Comparison of ENCODE assay signal across 8 cellular contexts in the genomic region with DNA sequence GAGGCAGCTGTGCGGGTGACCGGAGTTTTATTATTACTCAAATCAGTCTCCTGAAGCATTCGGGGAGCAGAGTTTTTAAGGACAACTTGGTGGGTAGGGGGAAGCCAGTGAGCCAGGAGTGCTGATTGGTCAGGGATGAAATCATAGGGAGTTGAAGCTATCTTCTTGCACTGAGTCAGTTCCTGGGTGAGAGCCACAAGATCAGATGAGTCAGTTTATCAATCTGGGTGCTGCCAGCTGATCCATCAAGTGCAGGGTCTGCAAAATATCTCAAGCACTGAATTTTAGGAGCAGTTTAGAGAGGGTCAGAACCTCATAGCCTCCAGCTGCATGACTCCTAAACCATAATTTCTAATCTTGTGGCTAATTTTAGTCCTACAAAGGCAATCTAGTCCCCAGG. TPM values are rescaled to one million over a fixed set of nuclear protein-coding genes. Genes with fewer than 3 reads are reported as not detected.
A peak's percentile ranks its signal among the peaks of the same experiment; 100 is the strongest.
DNase-seq lines count a peak whose midpoint lies in the region; ATAC-seq, FAIRE-seq and TF ChIP-seq lines count a peak whose summit lies in the region.
"Not testable (repeated sequence)": the region's sequence is repeated elsewhere in the genome, so short reads cannot be mapped to it uniquely, and the experiment has no call there.

No MANE protein-coding gene starts in this region.

- not testable (repeated sequence) for H4K20me1 ChIP-seq in K562 (replicated peaks; ENCODE audit: control insufficient read depth, insufficient read depth, low read length)

- in situ Hi-C loops in K562 (cut with MboI), result not testable (repeated sequence)

- not testable (repeated sequence) for H3K9me3 Mint-ChIP-seq in activated T-cell treated with anti-CD3 and anti-CD28 coated beads, Interleukin-2, amount 50 U/mL, for 72 hours
- peaks cover 24% of the 10 kb centered on the region for H3K9me3 Mint-ChIP-seq in mesothelial cell of epicardium

- not testable (repeated sequence) for H3K4me3 ChIP-seq in NB4 (ENCODE audit: low read depth, low read length); K562; choroid plexus epithelial cell (ENCODE audit: low read depth, low read length); fibroblast of villous mesenchyme (ENCODE audit: low read depth, low read length)

- not testable (repeated sequence) for H3K36me3 Mint-ChIP-seq in activated T-cell treated with anti-CD3 and anti-CD28 coated beads, Interleukin-2, amount 50 U/mL, for 72 hours (ENCODE audit: insufficient read depth in 2 of 2); mesothelial cell of epicardium

- peak; percentile 46 to 50 for ATAC-seq in activated T-cell treated with anti-CD3 and anti-CD28 coated beads, Interleukin-2, amount 50 U/mL, for 72 hours (replicated peaks in 1 of 2)
- ATAC-seq in K562, result not testable (repeated sequence)

- not testable (repeated sequence) for H3K27ac ChIP-seq in K562 (ENCODE audit: extremely low read depth, low read depth, low read length)

- TF ChIP-seq RAD21 in K562 (CRISPR knock-in tag; conservative IDR thresholded peaks at IDR 0.05 in 1 of 2, IDR thresholded peaks at IDR 0.05 in 1 of 2), result not testable (repeated sequence)

- H3K9me1 ChIP-seq in K562 (ENCODE audit: control insufficient read depth, insufficient read depth, low read length), result not testable (repeated sequence)

- 8% methylated on average over 2 of the region's 3 CpGs for WGBS in K562 (ENCODE audit: insufficient coverage, low coverage, missing lambda C conversion rate)

- TF ChIP-seq POLR2A in NB4 (IDR thresholded peaks at IDR 0.05; ENCODE audit: extremely low read depth, insufficient read length); K562 (conservative IDR thresholded peaks at IDR 0.05): not testable (repeated sequence)

- H3K4me1 Mint-ChIP-seq in activated T-cell treated with anti-CD3 and anti-CD28 coated beads, Interleukin-2, amount 50 U/mL, for 72 hours (ENCODE audit: low read depth), result peaks cover 19% of the 10 kb centered on the region
- H3K4me1 Mint-ChIP-seq in mesothelial cell of epicardium, result peaks cover 16% of the 10 kb centered on the region

- not testable (repeated sequence) for FAIRE-seq in K562 (lab: Jason Lieb, UNC)

- peak overlapping the region; percentile 27 for H3K27ac Mint-ChIP-seq in activated T-cell treated with anti-CD3 and anti-CD28 coated beads, Interleukin-2, amount 50 U/mL, for 72 hours
- peak overlapping the region; percentile 27 for H3K27ac Mint-ChIP-seq in mesothelial cell of epicardium

- not testable (repeated sequence) for TF ChIP-seq CTCF in NB4 (IDR thresholded peaks at IDR 0.05; ENCODE audit: low read depth, low read length); K562 (IDR thresholded peaks at IDR 0.05 in 2 of 3, conservative IDR thresholded peaks at IDR 0.05 in 1 of 3; ENCODE audit: insufficient read depth in 2 of 3, low read depth in 1 of 3, low read length in 3 of 3); choroid plexus epithelial cell (conservative IDR thresholded peaks at IDR 0.05; ENCODE audit: low read depth, low read length); fibroblast of villous mesenchyme (IDR thresholded peaks at IDR 0.05; ENCODE audit: insufficient read depth, low read depth, low read length); mesothelial cell of epicardium (IDR thresholded peaks at IDR 0.05; ENCODE audit: unreplicated experiment)

- peak overlapping the region in 1 of 2 donors; percentile 18 for H3K4me3 Mint-ChIP-seq in activated T-cell treated with anti-CD3 and anti-CD28 coated beads, Interleukin-2, amount 50 U/mL, for 72 hours
- not testable (repeated sequence) for H3K4me3 Mint-ChIP-seq in mesothelial cell of epicardium

- TF ChIP-seq EP300 in K562 (IDR thresholded peaks at IDR 0.05; ENCODE audit: low read length), result not testable (repeated sequence)

- DNase-seq in NB4 (ENCODE audit: low read depth) (peak; percentile 2), choroid plexus epithelial cell (ENCODE audit: low read depth) (peak; percentile 2), fibroblast of villous mesenchyme (ENCODE audit: low read depth) (peak; percentile 27)
- DNase-seq in activated CD4-positive, alpha-beta T cell treated with anti-CD3 and anti-CD28 coated beads for 48 hours, result peak; percentile 9
- DNase-seq in activated T-cell treated with anti-CD3 and anti-CD28 coated beads, Interleukin-2, amount 50 U/mL, for 72 hours, result peak; percentile 17 to 39
- not testable (repeated sequence) for DNase-seq in K562 (ENCODE audit: extremely low read depth in 1 of 4, low spot score in 3 of 4); mesothelial cell of epicardium (ENCODE audit: low spot score in 2 of 2, unreplicated experiment in 2 of 2)
- DNase-seq in stimulated activated CD8-positive, alpha-beta memory T cell treated with anti-CD3 and anti-CD28 coated beads, Interleukin-4, amount 100 ng/mL, for 48 hours, result peak; percentile 23

- H3K9ac ChIP-seq in K562 (ENCODE audit: insufficient read depth in 1 of 2, low read depth in 2 of 2, low read length in 2 of 2), result not testable (repeated sequence)

- not testable (repeated sequence) for BruUV-seq in K562 (replicated peaks; lab: Mats Ljungman, UMichigan)

- H2AFZ ChIP-seq in K562 (ENCODE audit: low read depth, low read length), result not testable (repeated sequence)

- H3K36me3 ChIP-seq in K562 (ENCODE audit: control insufficient read depth, insufficient read depth, low read length), result not testable (repeated sequence)

- not testable (repeated sequence) for H3K9me3 ChIP-seq in K562 (replicated peaks; ENCODE audit: control insufficient read depth, insufficient read depth, low read depth, low read length)

- not testable (repeated sequence) for H3K4me1 ChIP-seq in K562 (replicated peaks in 1 of 2; ENCODE audit: control insufficient read depth in 2 of 2, insufficient read depth in 2 of 2, low read length in 2 of 2)

- peaks cover 42% of the 10 kb centered on the region for H3K27me3 Mint-ChIP-seq in activated T-cell treated with anti-CD3 and anti-CD28 coated beads, Interleukin-2, amount 50 U/mL, for 72 hours (ENCODE audit: low read depth)
- not testable (repeated sequence) for H3K27me3 Mint-ChIP-seq in mesothelial cell of epicardium (ENCODE audit: low read depth)

- H3K4me2 ChIP-seq in K562 (ENCODE audit: insufficient read depth, low read length), result not testable (repeated sequence)

- intact Hi-C loops in K562 (cut with micrococcal nuclease), result not testable (repeated sequence)

- H3K79me2 ChIP-seq in K562 (ENCODE audit: control insufficient read depth, insufficient read depth, low read length), result not testable (repeated sequence)

- H3K27me3 ChIP-seq in K562 (ENCODE audit: control insufficient read depth in 2 of 2, insufficient read depth in 2 of 2, low read length in 2 of 2), result not testable (repeated sequence)

- POLR2A ChIA-PET in K562 (lab: Yijun Ruan, JAX), result not testable (repeated sequence)

- CTCF ChIA-PET in K562 (lab: Yijun Ruan, JAX; ENCODE audit: low intra/inter-chr PET ratio), result not testable (repeated sequence)

TF ChIP-seq in K562, 482 proteins besides CTCF, POLR2A, EP300 and RAD21:
- TF ChIP-seq JUND (IDR thresholded peaks at IDR 0.05; ENCODE audit: borderline replicate concordance, low read depth, low read length) (0 out of 2 replicates have a peak, but pooled peaks have one; percentile 12), FOSL1 (tag; conservative IDR thresholded peaks at IDR 0.05) (peak; percentile 74)
- TF ChIP-seq JUND (tag; IDR thresholded peaks at IDR 0.05; ENCODE audit: borderline replicate concordance, low read depth, low read length), result not testable (repeated sequence)

RNA-seq across cellular contexts. Expression of a gene that starts 35.8 kb away (rescaled TPM):
- 100 to 1,000 TPM in 1 of 2 donors, 10 to 100 TPM in 1; 63.8 to 112 TPM for total RNA-seq in activated T-cell treated with anti-CD3 and anti-CD28 coated beads, Interleukin-2, amount 50 U/mL, for 72 hours
- total RNA-seq in K562 (2011; cell fraction: chromatin; rRNA removed; ENCODE audit: low replicate concordance), result 229 and 461 TPM in 2 replicates
- 112 and 161 TPM in 2 replicates for total RNA-seq in K562 (2011; cell fraction: nucleolus; rRNA removed)
- 207 and 287 TPM in 2 replicates for total RNA-seq in K562 (2011; cell fraction: nucleoplasm; rRNA removed)
- total RNA-seq in K562 (2014; rRNA removed), result 53.6 and 57.7 TPM in 2 replicates
- total RNA-seq in K562 (2014; rRNA removed; fragmentation: Illumina TruSeq; extraction: Trizol), result 56.3 and 65.0 TPM in 2 replicates
- 58.0 and 65.0 TPM in 2 replicates for total RNA-seq in K562 (2015; rRNA removed; fragmentation: Illumina TruSeq; extraction: Trizol)
- 40.3 and 45.7 TPM in 2 replicates for total RNA-seq in K562 (2021)
- polyA plus RNA-seq in K562 (2011; rRNA removed), result 110 and 111 TPM in 2 replicates
- polyA plus RNA-seq in K562 (2011; cell fraction: cytosol; rRNA removed), result 56.5 and 84.9 TPM in 2 replicates
- polyA plus RNA-seq in K562 (2011; cell fraction: nucleus; rRNA removed), result 322 and 360 TPM in 2 replicates
- 38.3 and 47.0 TPM in 2 replicates for polyA plus RNA-seq in K562 (2012)
- polyA plus RNA-seq in K562 (2014; fragmentation: Illumina TruSeq; extraction: Trizol), result 83.6 and 117 TPM in 2 replicates
- 10 to 100 TPM; 68.2 to 88.4 TPM for polyA plus RNA-seq in K562 (2014; fragmentation: Nextera tagmentation; extraction: Ambion mirVana)
- 70.2 and 91.7 TPM in 2 replicates for polyA plus RNA-seq in K562 (2014; rRNA removed)
- polyA minus RNA-seq in K562 (2011; rRNA and poly(A)+ RNA removed), result 115 and 146 TPM in 2 replicates
- polyA minus RNA-seq in K562 (2011; cell fraction: cytosol; rRNA and poly(A)+ RNA removed), result 27.0 and 29.2 TPM in 2 replicates
- 163 and 235 TPM in 2 replicates for polyA minus RNA-seq in K562 (2011; cell fraction: nucleus; rRNA and poly(A)+ RNA removed)
- total RNA-seq in fibroblast of villous mesenchyme, result 47.9 and 56.7 TPM in 2 replicates
- 84.3 to 157 TPM (median 92.5 TPM) in 3 replicates for total RNA-seq in mesothelial cell of epicardium
